8 cellular contexts compared by ENCODE assay signal in genomic region chr9:8400378-8400777, GRCh38.
"Had no signal": no experiment of that assay in that cellular context is flagged by ENCODE, and none has a peak within 500 bp of the region (broad histone marks: within the 10 kb centered on the region; RNA-seq: fewer than 3 reads in every experiment).

No MANE protein-coding gene starts in this region.

- H3K4me3 ChIP-seq: GM12878 had no signal

- ATAC-seq: GM12878 had no signal

- DNase-seq: GDM1, GF-D8 had no signal

- FAIRE-seq: G401.6, GM12878, GM12891, GM12892, GM18507, GM19239 had no signal
